ENCODE assay signal across 1 cellular context in genomic region chr2:145751634-145752033, GRCh38.
TF ChIP-seq lines count a peak whose summit lies in the region.

No MANE protein-coding gene starts in this region.

TF ChIP-seq in GM12878, 131 proteins besides CTCF, POLR2A, EP300 and RAD21 (continued from another document and continues in another):
- TF ChIP-seq ESRRA (IDR thresholded peaks at IDR 0.05; ENCODE audit: low read length): no peak
- no peak for TF ChIP-seq MYB (IDR thresholded peaks at IDR 0.05; ENCODE audit: borderline replicate concordance, low read depth, low read length)
- 0 out of 2 replicates have a peak, but pooled peaks have one; percentile 40 for TF ChIP-seq BMI1 (IDR thresholded peaks at IDR 0.05; ENCODE audit: borderline replicate concordance)
- no peak for TF ChIP-seq SMAD1 (IDR thresholded peaks at IDR 0.05; ENCODE audit: low read depth, partially characterized antibody)
- peak; percentile 74 for TF ChIP-seq IKZF1 (conservative IDR thresholded peaks at IDR 0.05)
- TF ChIP-seq IRF5 (IDR thresholded peaks at IDR 0.05; ENCODE audit: borderline replicate concordance): no peak
- peak; percentile 89 for TF ChIP-seq CREM (IDR thresholded peaks at IDR 0.05; ENCODE audit: low read depth)
- TF ChIP-seq HDGF (IDR thresholded peaks at IDR 0.05): no peak
- no peak for TF ChIP-seq SREBF2 (IDR thresholded peaks at IDR 0.05; ENCODE audit: low read length)
- peak; percentile 60 for TF ChIP-seq SKIL (IDR thresholded peaks at IDR 0.05; ENCODE audit: low read depth, poor library complexity, severe bottlenecking)
- TF ChIP-seq ASH2L (IDR thresholded peaks at IDR 0.05; ENCODE audit: borderline replicate concordance, low read depth): no peak
- peak; percentile 69; the same call in 1 of the 2 replicates for TF ChIP-seq GABPA (IDR thresholded peaks at IDR 0.05; ENCODE audit: low read depth)
- TF ChIP-seq ZNF24 (IDR thresholded peaks at IDR 0.05): 0 out of 2 replicates have a peak, but pooled peaks have one; percentile 31
- peak; percentile 66; the same call in 1 of the 2 replicates for TF ChIP-seq BACH1 (IDR thresholded peaks at IDR 0.05; ENCODE audit: borderline replicate concordance)
- no peak for TF ChIP-seq NFXL1 (IDR thresholded peaks at IDR 0.05; ENCODE audit: borderline replicate concordance)
- no peak for TF ChIP-seq NFYA (IDR thresholded peaks at IDR 0.05; ENCODE audit: borderline replicate concordance, low read depth, low read length)
- TF ChIP-seq ETV6 (conservative IDR thresholded peaks at IDR 0.05 in 1 of 2, IDR thresholded peaks at IDR 0.05 in 1 of 2; ENCODE audit: borderline replicate concordance in 1 of 2, low read depth in 1 of 2): peak in 1 of 2 experiments; percentile 85; a peak in 2 of 4 replicates
- TF ChIP-seq ZBTB33 (IDR thresholded peaks at IDR 0.05): no peak
- peak; percentile 95 for TF ChIP-seq FOXM1 (IDR thresholded peaks at IDR 0.05; ENCODE audit: low read depth, low read length)
- TF ChIP-seq GATAD2B (conservative IDR thresholded peaks at IDR 0.05; ENCODE audit: low read depth): no peak
- no peak for TF ChIP-seq E2F4 (IDR thresholded peaks at IDR 0.05; ENCODE audit: low read depth, low read length)
- TF ChIP-seq REST (IDR thresholded peaks at IDR 0.05; ENCODE audit: low read depth, low read length): no peak
- peak; percentile 97 for TF ChIP-seq NFIC (IDR thresholded peaks at IDR 0.05; ENCODE audit: low read depth, low read length)
- TF ChIP-seq ZBED1 (IDR thresholded peaks at IDR 0.05; ENCODE audit: borderline replicate concordance): peak; percentile 89
- TF ChIP-seq ZSCAN29 (IDR thresholded peaks at IDR 0.05): no peak
- TF ChIP-seq CBX5 (IDR thresholded peaks at IDR 0.05; ENCODE audit: low read depth): peak; percentile 70; the same call in 1 of the 2 replicates
- TF ChIP-seq TBL1XR1 (IDR thresholded peaks at IDR 0.05; ENCODE audit: low read depth, low read length): peak; percentile 86
- TF ChIP-seq KLF5 (IDR thresholded peaks at IDR 0.05; ENCODE audit: partially characterized antibody): no peak
- peak; percentile 70 for TF ChIP-seq TCF7 (IDR thresholded peaks at IDR 0.05; ENCODE audit: borderline replicate concordance)
- TF ChIP-seq YBX1 (IDR thresholded peaks at IDR 0.05): no peak
- no peak for TF ChIP-seq NR2C1 (IDR thresholded peaks at IDR 0.05)
- no peak for TF ChIP-seq FOS (IDR thresholded peaks at IDR 0.05; ENCODE audit: borderline replicate concordance, extremely low read depth, insufficient read length)
- TF ChIP-seq SREBF1 (IDR thresholded peaks at IDR 0.05; ENCODE audit: low read length): peak; percentile 35; the same call in 1 of the 2 replicates
- TF ChIP-seq ZNF622 (IDR thresholded peaks at IDR 0.05): no peak
- peak; percentile 94 for TF ChIP-seq ATF2 (IDR thresholded peaks at IDR 0.05; ENCODE audit: low read length)
- no peak for TF ChIP-seq SUZ12 (IDR thresholded peaks at IDR 0.05; ENCODE audit: unreplicated experiment)
- no peak for TF ChIP-seq PAX8 (IDR thresholded peaks at IDR 0.05)
- TF ChIP-seq SUPT20H (IDR thresholded peaks at IDR 0.05; ENCODE audit: borderline replicate concordance, control insufficient read depth, low read depth, low read length): no peak
- no peak for TF ChIP-seq ZBTB40 (IDR thresholded peaks at IDR 0.05; ENCODE audit: borderline replicate concordance)
- TF ChIP-seq MTA3 (IDR thresholded peaks at IDR 0.05; ENCODE audit: borderline replicate concordance, low read length): peak; percentile 81; the same call in 1 of the 2 replicates
- 0 out of 2 replicates have a peak, but pooled peaks have one; percentile 40 for TF ChIP-seq ATF7 (IDR thresholded peaks at IDR 0.05; ENCODE audit: low read depth)
- TF ChIP-seq SIN3A (IDR thresholded peaks at IDR 0.05; ENCODE audit: low read depth, low read length): no peak
- peak; percentile 93 for TF ChIP-seq DPF2 (IDR thresholded peaks at IDR 0.05)
- TF ChIP-seq MTA2 (IDR thresholded peaks at IDR 0.05; ENCODE audit: low read depth): peak; percentile 73
- TF ChIP-seq CHD1 (IDR thresholded peaks at IDR 0.05; ENCODE audit: low read depth, low read length): no peak
- TF ChIP-seq CHD2 (IDR thresholded peaks at IDR 0.05; ENCODE audit: borderline replicate concordance, low read depth, low read length): no peak
- TF ChIP-seq RELA (IDR thresholded peaks at IDR 0.05; ENCODE audit: borderline replicate concordance, partially characterized antibody): no peak
- TF ChIP-seq E4F1 (IDR thresholded peaks at IDR 0.05; ENCODE audit: borderline replicate concordance, partially characterized antibody): no peak
